In the genomic region with DNA sequence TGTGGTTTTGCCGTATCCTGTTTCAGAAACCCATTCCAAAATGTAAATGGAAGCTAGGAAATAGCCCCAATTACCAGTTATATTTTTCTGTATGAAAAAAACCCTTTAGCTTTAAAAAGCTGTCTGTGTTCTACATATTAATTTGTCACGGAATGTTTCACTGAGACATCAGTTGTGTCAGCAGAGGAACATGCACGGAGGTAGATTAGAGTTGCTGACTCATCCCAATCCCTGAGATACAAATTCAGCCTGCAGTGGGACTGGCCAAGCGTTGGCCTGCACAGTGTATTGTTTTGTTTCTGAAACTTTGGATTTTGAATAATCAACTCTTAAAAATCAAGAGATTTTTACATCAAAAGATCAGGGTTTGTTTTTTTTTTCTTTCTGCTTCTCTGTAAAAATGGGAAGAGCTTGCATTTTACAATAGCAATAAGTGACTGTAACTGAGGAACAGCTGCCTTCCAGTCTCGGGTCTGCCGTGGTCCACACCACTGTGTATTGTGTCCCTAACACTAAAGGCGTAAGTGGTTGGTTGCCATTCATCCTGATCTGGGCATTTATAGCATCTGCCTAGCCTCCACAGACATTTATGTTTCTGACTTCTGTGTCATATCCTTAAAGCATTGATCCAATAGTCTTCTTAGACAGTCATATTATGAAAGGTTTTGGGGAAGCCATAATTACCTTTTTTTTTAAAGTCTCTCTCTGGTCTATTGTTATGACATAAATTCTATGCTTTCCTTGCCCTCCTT, we compare ENCODE assay signal across 9 cellular contexts.
A peak's percentile ranks its signal among the peaks of the same experiment; 100 is the strongest.
DNase-seq lines count a peak whose midpoint lies in the region; ATAC-seq, FAIRE-seq and TF ChIP-seq lines count a peak whose summit lies in the region.
"Had no signal": no experiment of that assay in that cellular context is flagged by ENCODE, and none has a peak within 500 bp of the region (broad histone marks: within the 10 kb centered on the region; RNA-seq: fewer than 3 reads in every experiment).

No MANE protein-coding gene starts in this region.

- TF ChIP-seq CTCF in fibroblast of lung (conservative IDR thresholded peaks at IDR 0.05 in 1 of 2, IDR thresholded peaks at IDR 0.05 in 1 of 2; ENCODE audit: low read depth in 1 of 2, low read length in 2 of 2) (no peak), smooth muscle cell (IDR thresholded peaks at IDR 0.05; ENCODE audit: borderline replicate concordance, insufficient read depth, poor library complexity, severe bottlenecking) (no peak)

- H3K9me3 Mint-ChIP-seq in activated CD4-positive, alpha-beta memory T cell treated with anti-CD3 and anti-CD28 coated beads for 36 hours = no peaks in the 10 kb centered on the region

- H3K36me3 ChIP-seq in fibroblast of lung (ENCODE audit: control insufficient read depth, insufficient read depth, low read length) = no peaks in the 10 kb centered on the region
- no peaks in the 10 kb centered on the region for H3K36me3 ChIP-seq in smooth muscle cell (ENCODE audit: low read depth)

- H3K27ac Mint-ChIP-seq in activated CD4-positive, alpha-beta memory T cell treated with anti-CD3 and anti-CD28 coated beads for 36 hours = no peak overlapping the region

- H2AFZ ChIP-seq in fibroblast of lung (ENCODE audit: low read length) (peak overlapping the region; percentile 52), smooth muscle cell (ENCODE audit: low read depth) (peak overlapping the region; percentile 29)

- H3K4me1 ChIP-seq in fibroblast of lung (ENCODE audit: control insufficient read depth, extremely low read depth, insufficient read depth, low read length) (peaks cover 3% of the 10 kb centered on the region), smooth muscle cell (ENCODE audit: low read depth) (peaks cover 7% of the 10 kb centered on the region)

- POLR2A ChIA-PET in activated CD4-positive, alpha-beta memory T cell treated with anti-CD3 and anti-CD28 coated beads for 36 hours (lab: Charles Lee) = no interaction called here

- CTCF ChIA-PET in activated CD4-positive, alpha-beta memory T cell treated with anti-CD3 and anti-CD28 coated beads for 36 hours (lab: Charles Lee) = no interaction called here

- no peaks in the 10 kb centered on the region for H3K79me2 ChIP-seq in fibroblast of lung (ENCODE audit: control insufficient read depth, insufficient read depth, low read length)
- H3K79me2 ChIP-seq in smooth muscle cell (ENCODE audit: low read depth) = no peaks in the 10 kb centered on the region

- no peaks in the 10 kb centered on the region for H3K4me1 Mint-ChIP-seq in activated CD4-positive, alpha-beta memory T cell treated with anti-CD3 and anti-CD28 coated beads for 36 hours (ENCODE audit: low read depth)

- H3K27ac ChIP-seq in fibroblast of lung (ENCODE audit: insufficient read depth, low read length) = no peak overlapping the region
- peak overlapping the region; percentile 68 for H3K27ac ChIP-seq in smooth muscle cell (ENCODE audit: low read depth)

- ATAC-seq in HG03280 (IDR thresholded peaks at IDR 0.05; ENCODE audit: unreplicated experiment) = peak; percentile 63

- FAIRE-seq in GM19239 (lab: Jason Lieb, UNC) = peak; percentile 55

- H3K4me3 ChIP-seq in fibroblast of lung (replicated peaks in 1 of 4; ENCODE audit: control extremely low read depth in 1 of 4, insufficient read depth in 1 of 4, low read depth in 3 of 4, low read length in 4 of 4) (no peak overlapping the region), smooth muscle cell (no peak overlapping the region)

- H3K9me3 ChIP-seq in fibroblast of lung (ENCODE audit: control insufficient read depth, insufficient read depth, low read depth, low read length) (no peaks in the 10 kb centered on the region), smooth muscle cell (replicated peaks; ENCODE audit: low read depth) (no peaks in the 10 kb centered on the region)

- no peak overlapping the region for H3K9ac ChIP-seq in fibroblast of lung (ENCODE audit: insufficient read depth, low read length)
- peak overlapping the region; percentile 62 for H3K9ac ChIP-seq in smooth muscle cell (ENCODE audit: low read depth)

- no peak overlapping the region for H3K4me3 Mint-ChIP-seq in activated CD4-positive, alpha-beta memory T cell treated with anti-CD3 and anti-CD28 coated beads for 36 hours

- no peaks in the 10 kb centered on the region for H3K27me3 ChIP-seq in fibroblast of lung (ENCODE audit: control insufficient read depth, insufficient read depth, low read length)
- no peaks in the 10 kb centered on the region for H3K27me3 ChIP-seq in smooth muscle cell (ENCODE audit: low read depth)

- H4K20me1 ChIP-seq in fibroblast of lung (ENCODE audit: control insufficient read depth, extremely low read depth, insufficient read depth, low read length) = no peaks in the 10 kb centered on the region
- no peaks in the 10 kb centered on the region for H4K20me1 ChIP-seq in smooth muscle cell (ENCODE audit: low read depth)

- intact Hi-C loops in activated CD4-positive, alpha-beta memory T cell treated with anti-CD3 and anti-CD28 coated beads for 36 hours (cut with micrococcal nuclease) = no loop called here

- no peak overlapping the region for H3K4me2 ChIP-seq in fibroblast of lung (ENCODE audit: extremely low read depth, insufficient read depth, low read length)
- peak overlapping the region; percentile 71 for H3K4me2 ChIP-seq in smooth muscle cell

- 52% methylated on average over 7 of the region's 7 CpGs for WGBS in smooth muscle cell (ENCODE audit: low lambda C conversion rate)

- H3F3A ChIP-seq in smooth muscle cell (ENCODE audit: low read depth) = no peaks in the 10 kb centered on the region

- no peaks in the 10 kb centered on the region for H3K36me3 Mint-ChIP-seq in activated CD4-positive, alpha-beta memory T cell treated with anti-CD3 and anti-CD28 coated beads for 36 hours

- H3K27me3 Mint-ChIP-seq in activated CD4-positive, alpha-beta memory T cell treated with anti-CD3 and anti-CD28 coated beads for 36 hours = peaks cover 3% of the 10 kb centered on the region

- no peak for DNase-seq in GM19239 (ENCODE audit: insufficient read length, low spot score)
- DNase-seq in fibroblast of lung (ENCODE audit: low read depth in 2 of 2) = peak; percentile 57 to 86
- no peak for DNase-seq in smooth muscle cell (lab: John Stamatoyannopoulos, UW; ENCODE audit: unreplicated experiment)
- DNase-seq in central memory CD4-positive, alpha-beta T cell = no peak
- DNase-seq in activated CD4-positive, alpha-beta memory T cell treated with anti-CD3 and anti-CD28 coated beads for 36 hours = no peak
- DNase-seq in NCI-H748 treated with DMSO at 0.1 percent for 48 hours (lab: John Stamatoyannopoulos, UW) = no peak
- DNase-seq: activated CD4-positive, alpha-beta T cell treated with anti-CD3 and anti-CD28 coated beads, Interleukin-2, amount 50 U/mL, for 48 hours; NCI-H1930 had no signal

Comparison
In these comparisons a context has a peak if more than half of its experiments do, and no peak if none do; other contexts are left out.
1. DNase-seq: peak in fibroblast of lung (2 of 2); none in GM19239 (single experiment), smooth muscle cell (single experiment), central memory CD4-positive, alpha-beta T cell (single experiment), activated CD4-positive, alpha-beta memory T cell treated with anti-CD3 and anti-CD28 coated beads for 36 hours (single experiment) and NCI-H748 treated with DMSO at 0.1 percent for 48 hours (single experiment).